27 cellular contexts compared by ENCODE assay signal in genomic region chr3:134228035-134228434, GRCh38.
"Had no signal": no experiment of that assay in that cellular context is flagged by ENCODE, and none has a peak within 500 bp of the region (broad histone marks: within the 10 kb centered on the region; RNA-seq: fewer than 3 reads in every experiment).

No MANE protein-coding gene starts in this region.

- H3K36me3 ChIP-seq: breast epithelium, pancreas, prostate gland had no signal

- H3K9me3 ChIP-seq: breast epithelium, pancreas, prostate gland, testis had no signal

- H3K27ac ChIP-seq: breast epithelium, foreskin keratinocyte, pancreas, prostate gland, skin epidermis, testis, VCaP had no signal

- H3K27ac Mint-ChIP-seq: activated naive CD4-positive, alpha-beta T cell treated with anti-CD3 and anti-CD28 coated beads, Interleukin-2, amount 10 ng/mL, durations not matched to agents 7 days and 5 days; activated T-helper 1 cell treated with anti-CD3 and anti-CD28 coated beads, Interleukin-12 subunit alpha, Interleukin-12 subunit beta, Interleukin-2, Interleukin-4 antibody, amounts not matched to agents 30 ng/mL and 10 ng/mL and 1 ng/mL, durations not matched to agents 14 hours and 24 hours and 36 hours; T-cell had no signal

- H3K4me3 ChIP-seq: breast epithelium, pancreas, prostate gland, skin epidermis, testis had no signal

- DNase-seq: activated CD4-positive, alpha-beta T cell treated with anti-CD3 and anti-CD28 coated beads for 48 hours; activated CD4-positive, alpha-beta T cell treated with anti-CD3 and anti-CD28 coated beads, Interleukin-2, amount 50 U/mL, for 48 hours; activated CD8-positive, alpha-beta memory T cell treated with anti-CD3 and anti-CD28 coated beads for 24 hours; activated effector memory CD4-positive, alpha-beta T cell treated with anti-CD3 and anti-CD28 coated beads, Interleukin-2, amount 50 U/mL, for 16 hours; activated naive CD4-positive, alpha-beta T cell treated with anti-CD3 and anti-CD28 coated beads, Interleukin-2, amount 10 ng/mL, durations not matched to agents 7 days and 5 days; activated T-cell treated with anti-CD3 and anti-CD28 coated beads, Interleukin-2, amount 50 U/mL, for 1 hour; central memory CD4-positive, alpha-beta T cell; foreskin keratinocyte; islet precursor cell; left cardiac atrium; midbrain; naive thymus-derived CD4-positive, alpha-beta T cell; pancreas; retina; stimulated activated CD4-positive, alpha-beta T cell treated with anti-CD3 and anti-CD28 coated beads, Interleukin-12 subunit alpha, Interleukin-12 subunit beta, amount 100 ng/mL, for 4 hours; stimulated activated CD4-positive, alpha-beta T cell treated with anti-CD3 and anti-CD28 coated beads, Interleukin-4, amount 100 ng/mL, for 1 hour; stimulated activated naive CD8-positive, alpha-beta T cell treated with anti-CD3 and anti-CD28 coated beads, Interleukin-15, Interleukin-2, amounts not matched to agents 100 U/mL and 50 U/mL, for 24 hours; T-cell; testis; trophoblast cell had no signal

- H3K27me3 ChIP-seq: breast epithelium, foreskin keratinocyte, pancreas, testis had no signal

- ATAC-seq: activated CD4-positive, CD25-positive, alpha-beta regulatory T cell treated with anti-CD3 and anti-CD28 coated beads, Interleukin-2, amount 50 U/mL, for 24 hours; foreskin keratinocyte; left cardiac atrium; naive thymus-derived CD4-positive, alpha-beta T cell; pancreas; sciatic nerve; stimulated activated naive CD8-positive, alpha-beta T cell treated with anti-CD3 and anti-CD28 coated beads, Interleukin-15, Interleukin-2, amounts not matched to agents 100 U/mL and 50 U/mL, for 24 hours; T-cell had no signal

- H3K36me3 Mint-ChIP-seq: activated naive CD4-positive, alpha-beta T cell treated with anti-CD3 and anti-CD28 coated beads, Interleukin-2, amount 10 ng/mL, durations not matched to agents 7 days and 5 days had no signal

- H3K27me3 Mint-ChIP-seq: T-cell had no signal

- H3K4me3 Mint-ChIP-seq: activated naive CD4-positive, alpha-beta T cell treated with anti-CD3 and anti-CD28 coated beads, Interleukin-2, amount 10 ng/mL, durations not matched to agents 7 days and 5 days; activated T-helper 1 cell treated with anti-CD3 and anti-CD28 coated beads, Interleukin-12 subunit alpha, Interleukin-12 subunit beta, Interleukin-2, Interleukin-4 antibody, amounts not matched to agents 30 ng/mL and 10 ng/mL and 1 ng/mL, durations not matched to agents 14 hours and 24 hours and 36 hours; T-cell had no signal

- H3K4me1 ChIP-seq: breast epithelium, prostate gland had no signal
